In the genomic region with DNA sequence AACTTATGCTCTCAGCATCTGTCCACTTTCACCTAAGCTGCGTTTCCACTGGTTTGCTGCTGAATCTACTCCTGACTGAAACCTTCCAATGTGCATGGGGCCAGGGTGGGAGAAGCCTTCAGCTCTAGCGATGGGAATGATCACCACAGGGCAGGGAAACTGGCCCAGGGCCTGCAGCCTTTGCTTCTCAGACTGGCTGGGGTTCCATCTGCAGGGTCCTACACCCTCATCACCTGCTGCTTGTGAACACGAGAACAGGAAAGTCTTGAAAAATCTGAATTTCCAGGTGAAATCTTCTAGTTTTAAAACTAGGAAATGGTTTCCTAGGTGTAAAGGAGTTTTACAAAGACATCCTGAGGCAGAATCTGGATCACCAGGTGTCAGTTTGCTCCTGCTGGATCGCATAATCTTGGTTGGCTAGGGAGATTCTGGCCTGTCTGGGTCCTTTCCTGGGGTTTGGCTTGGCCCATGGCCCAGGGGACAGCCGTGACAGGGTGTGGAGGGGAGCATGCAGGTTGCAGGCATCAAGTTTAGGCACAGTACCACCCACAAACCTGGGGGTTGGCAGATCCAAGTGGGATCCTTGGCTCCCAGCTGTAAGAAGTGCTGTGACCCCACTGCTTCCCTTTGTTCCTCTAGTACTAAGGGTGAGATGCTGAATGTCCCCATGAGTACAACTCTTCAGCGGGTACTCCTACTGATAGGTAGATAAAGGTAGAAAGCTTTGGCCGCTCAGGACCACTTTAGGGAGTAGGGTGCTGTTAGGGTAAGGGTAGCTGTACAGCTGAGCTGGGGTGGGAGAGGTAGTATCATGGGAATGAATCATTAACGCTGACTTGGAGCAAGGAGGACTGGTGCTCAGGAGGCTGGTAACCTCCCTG, we compare ENCODE assay signal across 8 cellular contexts. TPM values are rescaled to one million over a fixed set of nuclear protein-coding genes. Genes with fewer than 3 reads are reported as not detected.
DNase-seq lines count a peak whose midpoint lies in the region; ATAC-seq and TF ChIP-seq lines count a peak whose summit lies in the region.

No MANE protein-coding gene starts in this region.

- H3K4me1 ChIP-seq in H9 (ENCODE audit: insufficient read depth, low read length) (no peaks in the 10 kb centered on the region), right cardiac atrium (ENCODE audit: control insufficient read depth, insufficient read depth, low read length) (peaks cover 16% of the 10 kb centered on the region)

- peaks cover 16 to 39% (median 26%) of the 10 kb centered on the region in 3 experiments; a peak in 6 of 7 replicates for H3K36me3 Mint-ChIP-seq in H9 (ENCODE audit: insufficient read depth in 1 of 3, low read depth in 3 of 3)
- H3K36me3 Mint-ChIP-seq in activated B cell treated with CpG ODN at 0.5 μM for 24 hours (ENCODE audit: low read depth), result peaks cover 32% of the 10 kb centered on the region

- WGBS in H9 (ENCODE audit: extremely low coverage, insufficient read length, low lambda C conversion rate), result no CpG with 5 or more reads among the region's 8 CpGs
- 81% methylated on average over 8 of the region's 8 CpGs for WGBS in right cardiac atrium

- CTCF ChIA-PET in activated B cell treated with CpG ODN at 0.5 μM for 24 hours (lab: Charles Lee), result interaction anchor here (1.3 to 1.4 kb wide), 2 partner anchors 40 to 46 kb away, joined by 3 to 5 read pairs; partner anchors contain the start of gene ZBTB45

- DNase-seq in H9, result no peak
- no peak for DNase-seq in activated B cell treated with CpG ODN at 0.5 μM for 24 hours
- peak in 1 of 3 donors; percentile 55 for DNase-seq in right cardiac atrium
- no peak for DNase-seq in occipital lobe (lab: John Stamatoyannopoulos, UW)
- no peak for DNase-seq in cortex of kidney (lab: John Stamatoyannopoulos, UW)

- H3K4me3 Mint-ChIP-seq in H9 (peak overlapping the region; percentile 96), activated B cell treated with CpG ODN at 0.5 μM for 24 hours (peak overlapping the region; percentile 97)

- H2BK5ac ChIP-seq in H9 (ENCODE audit: insufficient read length, low read length), result no peak overlapping the region

- no peak overlapping the region for H2AFZ ChIP-seq in H9 (ENCODE audit: low read length)

- peak overlapping the region; percentile 2 for H3K18ac ChIP-seq in H9 (ENCODE audit: insufficient read length, low read depth, low read length)

- no peak overlapping the region for H2AK5ac ChIP-seq in H9 (ENCODE audit: insufficient read length, low read length)

- H3K4ac ChIP-seq in H9 (ENCODE audit: low read depth, low read length), result no peak overlapping the region

- no peak overlapping the region for H3T11ph ChIP-seq in H9 (ENCODE audit: low read length)

- H3K4me1 Mint-ChIP-seq in H9 (peaks cover 12 to 31% of the 10 kb centered on the region in 2 experiments), activated B cell treated with CpG ODN at 0.5 μM for 24 hours (peaks cover 73% of the 10 kb centered on the region)

- no peak for ATAC-seq in activated B cell treated with CpG ODN at 0.5 μM for 24 hours (ENCODE audit: low read depth)
- no peak for ATAC-seq in right cardiac atrium
- no peak for ATAC-seq in HG02973 (IDR thresholded peaks at IDR 0.05; ENCODE audit: unreplicated experiment)
- ATAC-seq in GM19397 (IDR thresholded peaks at IDR 0.05; ENCODE audit: unreplicated experiment), result no peak

- H2BK120ac ChIP-seq in H9 (ENCODE audit: low read depth, low read length, poor library complexity, severe bottlenecking), result no peak overlapping the region

- H3K56ac ChIP-seq in H9 (ENCODE audit: insufficient read length, low read depth, low read length), result no peak overlapping the region

- H3K23me2 ChIP-seq in H9 (ENCODE audit: insufficient read length, low read depth, low read length, poor library complexity, severe bottlenecking), result peaks cover 4% of the 10 kb centered on the region

- H3K9me3 ChIP-seq in H9 (ENCODE audit: control insufficient read depth, low read depth, low read length), result no peaks in the 10 kb centered on the region
- no peaks in the 10 kb centered on the region for H3K9me3 ChIP-seq in right cardiac atrium (ENCODE audit: control insufficient read depth, low read length)

- H3K4me3 ChIP-seq in right cardiac atrium (ENCODE audit: low read length) (peak overlapping the region; percentile 74), skin epidermis (peak overlapping the region; percentile 62 to 91 (median 69))

- H3K27ac ChIP-seq in H9 (ENCODE audit: insufficient read length, low read depth, low read length), result no peak overlapping the region
- H3K27ac ChIP-seq in right cardiac atrium (ENCODE audit: low read length), result peak overlapping the region; percentile 26
- H3K27ac ChIP-seq in skin epidermis, result peak overlapping the region in 19 of 21 experiments; percentile 96 to 100 (median 99)

- H3K79me2 ChIP-seq in H9 (ENCODE audit: insufficient read depth, low read length), result peaks cover 8% of the 10 kb centered on the region; the same call in 1 of the 2 replicates

- no peak overlapping the region for H2BK20ac ChIP-seq in H9 (ENCODE audit: low read depth, low read length, poor library complexity, severe bottlenecking)

- H3K9ac ChIP-seq in H9 (ENCODE audit: extremely low read depth, insufficient read length, low read length), result peak overlapping the region; percentile 58

- H3K27me3 Mint-ChIP-seq in H9 (ENCODE audit: low read depth) (peaks cover 1% of the 10 kb centered on the region; the same call in 1 of the 2 replicates), activated B cell treated with CpG ODN at 0.5 μM for 24 hours (no peaks in the 10 kb centered on the region)

- intact Hi-C loops in activated B cell treated with CpG ODN at 0.5 μM for 24 hours (cut with micrococcal nuclease), result no loop called here
- intact Hi-C loops in right cardiac atrium (cut with DNase I), result no loop called here

- H3K79me1 ChIP-seq in H9 (ENCODE audit: insufficient read depth, low read depth, low read length, poor library complexity, severe bottlenecking), result no peaks in the 10 kb centered on the region

- no peaks in the 10 kb centered on the region for H4K20me1 ChIP-seq in H9 (ENCODE audit: control insufficient read depth, insufficient read depth, insufficient read length)

- peak overlapping the region; percentile 85; the same call in 1 of the 2 replicates for H3K14ac ChIP-seq in H9 (ENCODE audit: insufficient read depth, low read length)

- no peak overlapping the region for H2BK12ac ChIP-seq in H9 (ENCODE audit: insufficient read length, low read depth, low read length)

- H3K23ac ChIP-seq in H9 (ENCODE audit: insufficient read length, low read depth, low read length), result no peak overlapping the region

- no peak overlapping the region for H4K91ac ChIP-seq in H9 (ENCODE audit: insufficient read length, low read depth, low read length)

- H3K9me3 Mint-ChIP-seq in H9 (no peaks in the 10 kb centered on the region; a peak in 1 of 5 replicates), activated B cell treated with CpG ODN at 0.5 μM for 24 hours (no peaks in the 10 kb centered on the region)

- no peak for TF ChIP-seq CTCF in H9 (conservative IDR thresholded peaks at IDR 0.05)
- no peak for TF ChIP-seq CTCF in activated B cell treated with CpG ODN at 0.5 μM for 24 hours (IDR thresholded peaks at IDR 0.05)

- no peaks in the 10 kb centered on the region for H3K27me3 ChIP-seq in H9 (ENCODE audit: insufficient read depth, low read length)
- no peaks in the 10 kb centered on the region for H3K27me3 ChIP-seq in right cardiac atrium (ENCODE audit: control insufficient read depth, insufficient read depth)

- no peak overlapping the region for H4K8ac ChIP-seq in H9 (replicated peaks; ENCODE audit: insufficient read length, low read depth, low read length)

- POLR2A ChIA-PET in activated B cell treated with CpG ODN at 0.5 μM for 24 hours (lab: Charles Lee), result interaction anchor here (0.7 to 5.8 kb wide), 11 partner anchors 9 to 46 kb away, joined by 3 to 63 read pairs (median 14); partner anchors contain the start of genes MZF1, TRIM28 and ZBTB45

- H2BK15ac ChIP-seq in H9 (ENCODE audit: low read depth, low read length), result no peak overlapping the region

- peak overlapping the region; percentile 1 for H4K5ac ChIP-seq in H9 (ENCODE audit: insufficient read length, low read depth, low read length)

- H3K4me2 ChIP-seq in H9 (ENCODE audit: insufficient read depth, insufficient read length, low read length), result peak overlapping the region; percentile 67

- H3K27ac Mint-ChIP-seq in H9, result peak overlapping the region; percentile 51 to 100 (median 100); a peak in 4 of 7 replicates
- H3K27ac Mint-ChIP-seq in activated B cell treated with CpG ODN at 0.5 μM for 24 hours, result peak overlapping the region; percentile 97

RNA-seq across cellular contexts. Expression of gene UBE2M, which starts 1.8 kb away (rescaled TPM):
- total RNA-seq in H9 (2021) (127 and 136 TPM in 2 replicates), activated B cell treated with CpG ODN at 0.5 μM for 24 hours (55.1 and 66.7 TPM in 2 replicates), right cardiac atrium (100 to 1,000 TPM; 117 to 137 (median 123) TPM), occipital lobe (45.5 TPM)
- 92.7 TPM for polyA plus RNA-seq in right cardiac atrium

RNA-seq across cellular contexts. Expression of gene CHMP2A, which starts 5.3 kb away (rescaled TPM):
- total RNA-seq in H9 (2021), result 105 and 109 TPM in 2 replicates
- 95.6 and 96.3 TPM in 2 replicates for total RNA-seq in activated B cell treated with CpG ODN at 0.5 μM for 24 hours
- total RNA-seq in right cardiac atrium, result 100 to 1,000 TPM; 106 to 116 (median 114) TPM
- 196 TPM for polyA plus RNA-seq in right cardiac atrium
- 47.7 TPM for total RNA-seq in occipital lobe

RNA-seq across cellular contexts. Expression of gene MZF1, which starts 12.9 kb away (rescaled TPM):
- total RNA-seq in H9 (2021), result 23.6 and 24.2 TPM in 2 replicates
- 41.9 and 54.5 TPM in 2 replicates for total RNA-seq in activated B cell treated with CpG ODN at 0.5 μM for 24 hours
- 10 to 100 TPM; 10.1 to 15.6 (median 12.8) TPM for total RNA-seq in right cardiac atrium
- polyA plus RNA-seq in right cardiac atrium, result 12.0 TPM
- 13.1 TPM for total RNA-seq in occipital lobe

RNA-seq across cellular contexts. Expression of gene TRIM28, which starts 16.4 kb away (rescaled TPM):
- total RNA-seq in H9 (2021) (1,058 and 1,084 TPM in 2 replicates), activated B cell treated with CpG ODN at 0.5 μM for 24 hours (380 and 407 TPM in 2 replicates), right cardiac atrium (100 to 1,000 TPM; 139 to 161 (median 148) TPM), occipital lobe (276 TPM)
- 98.7 TPM for polyA plus RNA-seq in right cardiac atrium

RNA-seq across cellular contexts. Expression of gene ZBTB45, which starts 40.6 kb away (rescaled TPM):
- total RNA-seq in H9 (2021) (18.7 and 18.8 TPM in 2 replicates), activated B cell treated with CpG ODN at 0.5 μM for 24 hours (18.0 and 20.2 TPM in 2 replicates), right cardiac atrium (10 to 100 TPM in 3 of 4 donors, 1 to 10 TPM in 1; 9.9 to 13.1 (median 11.1) TPM), occipital lobe (5.0 TPM)
- polyA plus RNA-seq in right cardiac atrium, result 7.0 TPM
